In the genomic region with DNA sequence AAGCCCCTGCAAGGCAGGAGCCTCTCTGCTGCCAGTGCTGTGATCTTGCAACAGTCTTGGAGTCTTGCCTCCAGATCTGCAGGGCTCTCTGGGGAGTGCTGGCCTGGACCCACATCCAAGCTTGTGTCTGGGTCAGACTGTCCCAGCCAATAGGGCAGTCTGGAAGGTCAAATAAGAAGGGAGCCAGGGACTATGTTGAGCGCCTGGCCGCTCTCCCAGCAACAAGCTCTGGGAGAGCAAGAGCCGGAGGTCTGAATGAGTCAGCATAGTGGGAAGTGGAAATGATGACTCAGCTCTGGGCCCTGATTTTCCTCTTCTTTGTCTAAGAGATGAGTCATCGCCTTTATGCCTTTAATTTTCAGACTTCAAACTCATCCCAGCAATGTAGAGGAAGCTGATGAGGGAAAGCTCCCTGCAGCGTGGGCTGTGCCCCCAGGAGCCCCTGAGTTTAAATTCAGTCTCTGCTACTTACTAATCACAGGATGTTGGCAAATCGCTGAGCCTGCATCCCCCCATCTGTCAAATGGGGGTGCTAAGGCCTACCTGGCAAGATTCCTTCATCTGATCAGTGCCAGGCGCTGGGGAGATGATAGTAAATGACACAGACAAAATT, we compare ENCODE assay signal across 1 cellular context.
TF ChIP-seq lines count a peak whose summit lies in the region.

No MANE protein-coding gene starts in this region.

TF ChIP-seq in HepG2, 621 proteins besides CTCF, POLR2A, EP300 and RAD21 (continued from another document):
- TF ChIP-seq, protein P1, sequence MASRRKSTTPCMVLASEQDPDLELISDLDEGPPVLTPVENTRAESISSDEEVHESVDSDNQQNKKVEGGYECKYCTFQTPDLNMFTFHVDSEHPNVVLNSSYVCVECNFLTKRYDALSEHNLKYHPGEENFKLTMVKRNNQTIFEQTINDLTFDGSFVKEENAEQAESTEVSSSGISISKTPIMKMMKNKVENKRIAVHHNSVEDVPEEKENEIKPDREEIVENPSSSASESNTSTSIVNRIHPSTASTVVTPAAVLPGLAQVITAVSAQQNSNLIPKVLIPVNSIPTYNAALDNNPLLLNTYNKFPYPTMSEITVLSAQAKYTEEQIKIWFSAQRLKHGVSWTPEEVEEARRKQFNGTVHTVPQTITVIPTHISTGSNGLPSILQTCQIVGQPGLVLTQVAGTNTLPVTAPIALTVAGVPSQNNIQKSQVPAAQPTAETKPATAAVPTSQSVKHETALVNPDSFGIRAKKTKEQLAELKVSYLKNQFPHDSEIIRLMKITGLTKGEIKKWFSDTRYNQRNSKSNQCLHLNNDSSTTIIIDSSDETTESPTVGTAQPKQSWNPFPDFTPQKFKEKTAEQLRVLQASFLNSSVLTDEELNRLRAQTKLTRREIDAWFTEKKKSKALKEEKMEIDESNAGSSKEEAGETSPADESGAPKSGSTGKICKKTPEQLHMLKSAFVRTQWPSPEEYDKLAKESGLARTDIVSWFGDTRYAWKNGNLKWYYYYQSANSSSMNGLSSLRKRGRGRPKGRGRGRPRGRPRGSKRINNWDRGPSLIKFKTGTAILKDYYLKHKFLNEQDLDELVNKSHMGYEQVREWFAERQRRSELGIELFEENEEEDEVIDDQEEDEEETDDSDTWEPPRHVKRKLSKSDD (CRISPR knock-in tag; IDR thresholded peaks at IDR 0.05; ENCODE audit: low read depth), result no peak
- TF ChIP-seq SMYD3 (CRISPR knock-in tag; IDR thresholded peaks at IDR 0.05), result no peak
- TF ChIP-seq PLRG1 (conservative IDR thresholded peaks at IDR 0.05), result no peak
- TF ChIP-seq, protein P2, sequence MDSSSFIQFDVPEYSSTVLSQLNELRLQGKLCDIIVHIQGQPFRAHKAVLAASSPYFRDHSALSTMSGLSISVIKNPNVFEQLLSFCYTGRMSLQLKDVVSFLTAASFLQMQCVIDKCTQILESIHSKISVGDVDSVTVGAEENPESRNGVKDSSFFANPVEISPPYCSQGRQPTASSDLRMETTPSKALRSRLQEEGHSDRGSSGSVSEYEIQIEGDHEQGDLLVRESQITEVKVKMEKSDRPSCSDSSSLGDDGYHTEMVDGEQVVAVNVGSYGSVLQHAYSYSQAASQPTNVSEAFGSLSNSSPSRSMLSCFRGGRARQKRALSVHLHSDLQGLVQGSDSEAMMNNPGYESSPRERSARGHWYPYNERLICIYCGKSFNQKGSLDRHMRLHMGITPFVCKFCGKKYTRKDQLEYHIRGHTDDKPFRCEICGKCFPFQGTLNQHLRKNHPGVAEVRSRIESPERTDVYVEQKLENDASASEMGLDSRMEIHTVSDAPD (CRISPR knock-in tag; IDR thresholded peaks at IDR 0.05), result no peak
- TF ChIP-seq, protein P3, sequence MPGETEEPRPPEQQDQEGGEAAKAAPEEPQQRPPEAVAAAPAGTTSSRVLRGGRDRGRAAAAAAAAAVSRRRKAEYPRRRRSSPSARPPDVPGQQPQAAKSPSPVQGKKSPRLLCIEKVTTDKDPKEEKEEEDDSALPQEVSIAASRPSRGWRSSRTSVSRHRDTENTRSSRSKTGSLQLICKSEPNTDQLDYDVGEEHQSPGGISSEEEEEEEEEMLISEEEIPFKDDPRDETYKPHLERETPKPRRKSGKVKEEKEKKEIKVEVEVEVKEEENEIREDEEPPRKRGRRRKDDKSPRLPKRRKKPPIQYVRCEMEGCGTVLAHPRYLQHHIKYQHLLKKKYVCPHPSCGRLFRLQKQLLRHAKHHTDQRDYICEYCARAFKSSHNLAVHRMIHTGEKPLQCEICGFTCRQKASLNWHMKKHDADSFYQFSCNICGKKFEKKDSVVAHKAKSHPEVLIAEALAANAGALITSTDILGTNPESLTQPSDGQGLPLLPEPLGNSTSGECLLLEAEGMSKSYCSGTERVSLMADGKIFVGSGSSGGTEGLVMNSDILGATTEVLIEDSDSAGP (CRISPR knock-in tag; IDR thresholded peaks at IDR 0.05; ENCODE audit: borderline replicate concordance), result peak; percentile 47; the same call in 1 of the 2 replicates
- TF ChIP-seq, protein P4, sequence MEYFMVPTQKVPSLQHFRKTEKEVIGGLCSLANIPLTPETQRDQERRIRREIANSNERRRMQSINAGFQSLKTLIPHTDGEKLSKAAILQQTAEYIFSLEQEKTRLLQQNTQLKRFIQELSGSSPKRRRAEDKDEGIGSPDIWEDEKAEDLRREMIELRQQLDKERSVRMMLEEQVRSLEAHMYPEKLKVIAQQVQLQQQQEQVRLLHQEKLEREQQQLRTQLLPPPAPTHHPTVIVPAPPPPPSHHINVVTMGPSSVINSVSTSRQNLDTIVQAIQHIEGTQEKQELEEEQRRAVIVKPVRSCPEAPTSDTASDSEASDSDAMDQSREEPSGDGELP (IDR thresholded peaks at IDR 0.05; ENCODE audit: borderline replicate concordance, low read depth), result no peak; the same call in 1 of the 2 replicates
- no peak for TF ChIP-seq MAF1 (CRISPR knock-in tag; IDR thresholded peaks at IDR 0.05; ENCODE audit: borderline replicate concordance)
